ENCODE assay signal across 12 cellular contexts in the genomic region with DNA sequence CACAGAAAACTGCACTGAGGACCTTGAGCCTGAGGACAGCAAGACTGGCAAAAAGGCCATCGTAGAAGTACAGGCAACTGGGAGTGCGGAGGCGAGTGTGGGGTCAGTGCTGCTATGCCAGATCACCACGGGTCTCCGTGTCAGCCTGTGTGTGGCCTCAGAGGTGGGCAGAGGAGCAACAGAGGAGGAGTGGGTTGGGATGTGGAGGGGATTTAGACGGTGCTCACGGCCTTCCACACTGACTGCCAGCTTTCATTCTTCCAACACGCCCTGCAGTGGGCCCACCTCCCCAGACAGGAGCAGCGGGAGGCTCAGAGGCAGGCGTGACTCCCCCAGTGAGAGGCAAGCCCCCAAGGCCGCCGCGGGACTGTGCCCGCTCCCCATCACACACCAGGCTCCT. TPM values are rescaled to one million over a fixed set of nuclear protein-coding genes. Genes with fewer than 3 reads are reported as not detected.
DNase-seq lines count a peak whose midpoint lies in the region; ATAC-seq and TF ChIP-seq lines count a peak whose summit lies in the region.
"Had no signal": no experiment of that assay in that cellular context is flagged by ENCODE, and none has a peak within 500 bp of the region (broad histone marks: within the 10 kb centered on the region; RNA-seq: fewer than 3 reads in every experiment).

No MANE protein-coding gene starts in this region.

- no peaks in the 10 kb centered on the region for H4K20me1 ChIP-seq in osteoblast (ENCODE audit: insufficient read depth, low read length)

- no peak overlapping the region for H3K9ac ChIP-seq in endodermal cell (ENCODE audit: extremely low read depth, low read length, poor library complexity, severe bottlenecking)

- no peak for ATAC-seq in activated naive CD8-positive, alpha-beta T cell treated with anti-CD3 and anti-CD28 coated beads, Interleukin-2, amount 10 ng/mL, durations not matched to agents 7 days and 5 days (ENCODE audit: low read depth)
- no peak for ATAC-seq in activated naive CD8-positive, alpha-beta T cell treated with anti-CD3 and anti-CD28 coated beads, Interleukin-2, amount 50 U/mL, for 24 hours
- no peak for ATAC-seq in HG02610 (IDR thresholded peaks at IDR 0.05; ENCODE audit: unreplicated experiment)
- ATAC-seq in HG03442 (IDR thresholded peaks at IDR 0.05; ENCODE audit: unreplicated experiment), result no peak

- H3K27ac ChIP-seq in endodermal cell (ENCODE audit: low read depth, low read length) (no peak overlapping the region), osteoblast (ENCODE audit: low read depth, low read length) (no peak overlapping the region)
- H3K27ac ChIP-seq: WERI-Rb-1 had no signal

- H3K4me1 ChIP-seq in endodermal cell (ENCODE audit: control insufficient read depth, insufficient read depth, low read length), result peaks cover 38% of the 10 kb centered on the region
- peaks cover 15% of the 10 kb centered on the region for H3K4me1 ChIP-seq in osteoblast (ENCODE audit: insufficient read depth, low read length)

- no peaks in the 10 kb centered on the region for H3K36me3 ChIP-seq in endodermal cell (ENCODE audit: control insufficient read depth, insufficient read depth, low read length)
- no peaks in the 10 kb centered on the region for H3K36me3 ChIP-seq in osteoblast (ENCODE audit: insufficient read depth, low read length)
- H3K36me3 ChIP-seq: MG63, WERI-Rb-1 had no signal

- POLR2A ChIA-PET in activated naive CD8-positive, alpha-beta T cell treated with anti-CD3 and anti-CD28 coated beads, Interleukin-2, amount 10 ng/mL, durations not matched to agents 7 days and 5 days (lab: Charles Lee), result interaction anchor here (1.5 kb wide), 1 partner anchor 78 kb away, joined by 5 read pairs; no protein-coding TSS in a partner anchor

- H3K27me3 Mint-ChIP-seq in activated naive CD8-positive, alpha-beta T cell treated with anti-CD3 and anti-CD28 coated beads, Interleukin-2, amount 10 ng/mL, durations not matched to agents 7 days and 5 days, result no peaks in the 10 kb centered on the region
- no peaks in the 10 kb centered on the region for H3K27me3 Mint-ChIP-seq in activated naive CD8-positive, alpha-beta T cell treated with anti-CD3 and anti-CD28 coated beads, Interleukin-2, amount 50 U/mL, for 24 hours
- no peaks in the 10 kb centered on the region for H3K27me3 Mint-ChIP-seq in endodermal cell (ENCODE audit: insufficient read depth)

- H3K79me2 ChIP-seq in osteoblast (ENCODE audit: insufficient read depth, low read length), result no peaks in the 10 kb centered on the region

- no peak overlapping the region for H3K27ac Mint-ChIP-seq in activated naive CD8-positive, alpha-beta T cell treated with anti-CD3 and anti-CD28 coated beads, Interleukin-2, amount 10 ng/mL, durations not matched to agents 7 days and 5 days
- H3K27ac Mint-ChIP-seq in activated naive CD8-positive, alpha-beta T cell treated with anti-CD3 and anti-CD28 coated beads, Interleukin-2, amount 50 U/mL, for 24 hours, result no peak overlapping the region
- peak overlapping the region; percentile 6 for H3K27ac Mint-ChIP-seq in endodermal cell
- H3K27ac Mint-ChIP-seq: stimulated activated memory B cell treated with anti-CD40 and anti-IgM and Interleukin-4, amounts not matched to agents 10 μg/mL and 1 μg/mL and 100 μg/mL, for 72 hours had no signal

- H3K4me3 Mint-ChIP-seq in activated naive CD8-positive, alpha-beta T cell treated with anti-CD3 and anti-CD28 coated beads, Interleukin-2, amount 10 ng/mL, durations not matched to agents 7 days and 5 days, result no peak overlapping the region
- H3K4me3 Mint-ChIP-seq in activated naive CD8-positive, alpha-beta T cell treated with anti-CD3 and anti-CD28 coated beads, Interleukin-2, amount 50 U/mL, for 24 hours, result no peak overlapping the region
- H3K4me3 Mint-ChIP-seq in endodermal cell, result peak overlapping the region; percentile 11
- H3K4me3 Mint-ChIP-seq: stimulated activated memory B cell treated with anti-CD40 and anti-IgM and Interleukin-4, amounts not matched to agents 10 μg/mL and 1 μg/mL and 100 μg/mL, for 72 hours had no signal

- H2AFZ ChIP-seq in osteoblast (ENCODE audit: low read length), result no peak overlapping the region

- no peaks in the 10 kb centered on the region for H3K9me3 Mint-ChIP-seq in activated naive CD8-positive, alpha-beta T cell treated with anti-CD3 and anti-CD28 coated beads, Interleukin-2, amount 10 ng/mL, durations not matched to agents 7 days and 5 days
- no peaks in the 10 kb centered on the region for H3K9me3 Mint-ChIP-seq in activated naive CD8-positive, alpha-beta T cell treated with anti-CD3 and anti-CD28 coated beads, Interleukin-2, amount 50 U/mL, for 24 hours
- no peaks in the 10 kb centered on the region for H3K9me3 Mint-ChIP-seq in endodermal cell
- H3K9me3 Mint-ChIP-seq: stimulated activated memory B cell treated with anti-CD40 and anti-IgM and Interleukin-4, amounts not matched to agents 10 μg/mL and 1 μg/mL and 100 μg/mL, for 72 hours had no signal

- no peak overlapping the region for H3K4me2 ChIP-seq in osteoblast (ENCODE audit: insufficient read depth, low read length)

- TF ChIP-seq CTCF in endodermal cell (conservative IDR thresholded peaks at IDR 0.05), result no peak
- TF ChIP-seq CTCF in osteoblast (IDR thresholded peaks at IDR 0.05; ENCODE audit: extremely low read depth, low read depth, low read length), result no peak

- H3K4me3 ChIP-seq in endodermal cell (ENCODE audit: low read length) (no peak overlapping the region), osteoblast (ENCODE audit: insufficient read depth, low read length) (no peak overlapping the region)
- H3K4me3 ChIP-seq: MG63 had no signal

- peaks cover 2% of the 10 kb centered on the region for H3K36me3 Mint-ChIP-seq in activated naive CD8-positive, alpha-beta T cell treated with anti-CD3 and anti-CD28 coated beads, Interleukin-2, amount 10 ng/mL, durations not matched to agents 7 days and 5 days
- H3K36me3 Mint-ChIP-seq in activated naive CD8-positive, alpha-beta T cell treated with anti-CD3 and anti-CD28 coated beads, Interleukin-2, amount 50 U/mL, for 24 hours (ENCODE audit: low read depth), result no peaks in the 10 kb centered on the region
- H3K36me3 Mint-ChIP-seq in endodermal cell (ENCODE audit: low read depth), result no peaks in the 10 kb centered on the region
- H3K36me3 Mint-ChIP-seq: stimulated activated memory B cell treated with anti-CD40 and anti-IgM and Interleukin-4, amounts not matched to agents 10 μg/mL and 1 μg/mL and 100 μg/mL, for 72 hours had no signal

- DNase-seq in activated naive CD8-positive, alpha-beta T cell treated with anti-CD3 and anti-CD28 coated beads, Interleukin-2, amount 10 ng/mL, durations not matched to agents 7 days and 5 days, result peak; percentile 24
- DNase-seq in activated naive CD8-positive, alpha-beta T cell treated with anti-CD3 and anti-CD28 coated beads, Interleukin-2, amount 50 U/mL, for 24 hours, result no peak
- DNase-seq in endodermal cell, result peak; percentile 58
- DNase-seq in osteoblast (ENCODE audit: insufficient read length, low spot score, missing footprints), result peak; percentile 59
- DNase-seq in NCI-H446 treated with DMSO at 0.1 percent for 48 hours (lab: John Stamatoyannopoulos, UW), result no peak
- no peak for DNase-seq in ecto neural progenitor cell (ENCODE audit: low spot score)
- DNase-seq: MG63, NCI-H226, WERI-Rb-1 had no signal

- 84 to 93% methylated on average over 2 to 14 of the region's 14 CpGs for WGBS in endodermal cell (ENCODE audit: insufficient coverage in 1 of 2, insufficient read length in 1 of 2), 2 experiments

- H3K9me3 ChIP-seq in endodermal cell (ENCODE audit: control insufficient read depth, low read length) (no peaks in the 10 kb centered on the region), osteoblast (ENCODE audit: low read depth, low read length) (no peaks in the 10 kb centered on the region)
- H3K9me3 ChIP-seq: MG63 had no signal

- H3K4me1 Mint-ChIP-seq in activated naive CD8-positive, alpha-beta T cell treated with anti-CD3 and anti-CD28 coated beads, Interleukin-2, amount 10 ng/mL, durations not matched to agents 7 days and 5 days, result peaks cover 18% of the 10 kb centered on the region
- peaks cover 39% of the 10 kb centered on the region for H3K4me1 Mint-ChIP-seq in activated naive CD8-positive, alpha-beta T cell treated with anti-CD3 and anti-CD28 coated beads, Interleukin-2, amount 50 U/mL, for 24 hours
- peaks cover 45% of the 10 kb centered on the region for H3K4me1 Mint-ChIP-seq in endodermal cell

- H3K27me3 ChIP-seq in endodermal cell (ENCODE audit: control insufficient read depth, insufficient read depth, low read length, poor library complexity, severe bottlenecking), result no peaks in the 10 kb centered on the region
- no peaks in the 10 kb centered on the region for H3K27me3 ChIP-seq in osteoblast (ENCODE audit: insufficient read depth, low read length)
- H3K27me3 ChIP-seq: MG63 had no signal

RNA-seq across cellular contexts. Expression of a gene that starts 17.0 kb away (rescaled TPM):
- total RNA-seq in activated naive CD8-positive, alpha-beta T cell treated with anti-CD3 and anti-CD28 coated beads, Interleukin-2, amount 10 ng/mL, durations not matched to agents 7 days and 5 days, result 10 to 100 TPM; 28.8 to 29.3 TPM
- total RNA-seq in endodermal cell, result 10 to 100 TPM; 65.3 to 67.5 TPM
- 77.5 TPM for polyA plus RNA-seq in endodermal cell (2013, experiment 1 of 2)
- polyA plus RNA-seq in endodermal cell (2013, experiment 2 of 2), result 68.6 TPM
- total RNA-seq in osteoblast, result 40.9 and 50.4 TPM in 2 replicates

Comparison
In these comparisons a context has a peak if more than half of its experiments do, and no peak if none do; other contexts are left out.
1. DNase-seq: peak in activated naive CD8-positive, alpha-beta T cell treated with anti-CD3 and anti-CD28 coated beads, Interleukin-2, amount 10 ng/mL, durations not matched to agents 7 days and 5 days (single experiment), endodermal cell (single experiment) and osteoblast (single experiment); none in activated naive CD8-positive, alpha-beta T cell treated with anti-CD3 and anti-CD28 coated beads, Interleukin-2, amount 50 U/mL, for 24 hours (single experiment), NCI-H446 treated with DMSO at 0.1 percent for 48 hours (single experiment) and ecto neural progenitor cell (single experiment).